ENCODE assay signal across 38 cellular contexts in genomic region chr5:113152053-113152452, GRCh38.
"Had no signal": no experiment of that assay in that cellular context is flagged by ENCODE, and none has a peak within 500 bp of the region (broad histone marks: within the 10 kb centered on the region; RNA-seq: fewer than 3 reads in every experiment).

No MANE protein-coding gene starts in this region.

- H3K27me3 ChIP-seq: brain microvascular endothelial cell had no signal

- H3K4me1 Mint-ChIP-seq: activated CD4-positive, alpha-beta memory T cell treated with anti-CD3 and anti-CD28 coated beads, Interleukin-2, amount 10 ng/mL, durations not matched to agents 7 days and 5 days; activated CD8-positive, alpha-beta memory T cell treated with anti-CD3 and anti-CD28 coated beads, Interleukin-2, amount 10 ng/mL, durations not matched to agents 7 days and 5 days; activated naive CD8-positive, alpha-beta T cell treated with anti-CD3 and anti-CD28 coated beads for 36 hours had no signal

- H3K36me3 ChIP-seq: brain microvascular endothelial cell had no signal

- H3K4me3 Mint-ChIP-seq: activated CD4-positive, alpha-beta memory T cell treated with anti-CD3 and anti-CD28 coated beads, Interleukin-2, amount 10 ng/mL, durations not matched to agents 7 days and 5 days; activated CD8-positive, alpha-beta memory T cell treated with anti-CD3 and anti-CD28 coated beads, Interleukin-2, amount 10 ng/mL, durations not matched to agents 7 days and 5 days; activated naive CD8-positive, alpha-beta T cell treated with anti-CD3 and anti-CD28 coated beads for 36 hours; activated T-cell treated with anti-CD3 and anti-CD28 coated beads, Interleukin-2, amount 50 U/mL, for 72 hours; activated T-helper 17 cell treated with anti-CD3 and anti-CD28 coated beads, Interleukin-2, amount 50 U/mL, for 72 hours; WTC11 had no signal

- H3K9me3 Mint-ChIP-seq: activated CD4-positive, alpha-beta memory T cell treated with anti-CD3 and anti-CD28 coated beads, Interleukin-2, amount 10 ng/mL, durations not matched to agents 7 days and 5 days; activated naive CD8-positive, alpha-beta T cell treated with anti-CD3 and anti-CD28 coated beads for 36 hours; activated T-helper 17 cell treated with anti-CD3 and anti-CD28 coated beads, Interleukin-2, amount 50 U/mL, for 72 hours; WTC11 had no signal

- ATAC-seq: activated CD4-positive, CD25-positive, alpha-beta regulatory T cell treated with anti-CD3 and anti-CD28 coated beads, Interleukin-2, amount 50 U/mL, for 24 hours; activated CD8-positive, alpha-beta memory T cell treated with anti-CD3 and anti-CD28 coated beads, Interleukin-2, amount 10 ng/mL, durations not matched to agents 7 days and 5 days; activated T-cell treated with anti-CD3 and anti-CD28 coated beads, Interleukin-2, amount 50 U/mL, for 72 hours; activated T-helper 17 cell treated with anti-CD3 and anti-CD28 coated beads, Interleukin-2, amount 50 U/mL, for 72 hours; K562; PC-3; Right ventricle myocardium inferior; WTC11 had no signal

- FAIRE-seq: K562, RCC 7860 had no signal

- DNase-seq: activated CD4-positive, alpha-beta memory T cell treated with anti-CD3 and anti-CD28 coated beads, Interleukin-2, amount 10 ng/mL, durations not matched to agents 7 days and 5 days; activated CD4-positive, alpha-beta T cell treated with anti-CD3 and anti-CD28 coated beads for 48 hours; activated CD8-positive, alpha-beta memory T cell treated with anti-CD3 and anti-CD28 coated beads for 24 hours; activated CD8-positive, alpha-beta memory T cell treated with anti-CD3 and anti-CD28 coated beads, Interleukin-2, amount 10 ng/mL, durations not matched to agents 7 days and 5 days; activated CD8-positive, alpha-beta memory T cell treated with anti-CD3 and anti-CD28 coated beads, Interleukin-2, amount 50 U/mL, for 48 hours; activated effector memory CD4-positive, alpha-beta T cell treated with anti-CD3 and anti-CD28 coated beads, Interleukin-2, amount 50 U/mL, for 16 hours; activated naive CD4-positive, alpha-beta T cell; activated naive CD4-positive, alpha-beta T cell treated with anti-CD3 and anti-CD28 coated beads, Interleukin-2, amount 50 U/mL, for 16 hours; activated naive CD8-positive, alpha-beta T cell treated with anti-CD3 and anti-CD28 coated beads for 36 hours; activated T-cell treated with anti-CD3 and anti-CD28 coated beads, Interleukin-2, amount 50 U/mL, for 72 hours; amniotic stem cell; aorta; brain microvascular endothelial cell; IMR-90; NCI-H1092 treated with DMSO at 0.1 percent for 48 hours; NCI-H1417; NCI-H146; NCI-H187; NCI-H2029 treated with DMSO at 0.1 percent for 48 hours; NCI-H2107; NCI-H2171; NCI-H510A; NCI-H526; NCI-H748 treated with DMSO at 0.1 percent for 48 hours; NK-92 treated with Interleukin-12 subunit alpha and Interleukin-12 subunit beta, amount 100 ng/mL, for 24 hours; PC-3; SIG-M5; SW 1271; T-helper 1 cell; T-helper 2 cell; T-helper 9 cell had no signal

- H3K4me3 ChIP-seq: K562 had no signal

- H3K36me3 Mint-ChIP-seq: activated CD8-positive, alpha-beta memory T cell treated with anti-CD3 and anti-CD28 coated beads, Interleukin-2, amount 10 ng/mL, durations not matched to agents 7 days and 5 days; activated naive CD8-positive, alpha-beta T cell treated with anti-CD3 and anti-CD28 coated beads for 36 hours; WTC11 had no signal

- H3K27me3 Mint-ChIP-seq: activated CD4-positive, alpha-beta memory T cell treated with anti-CD3 and anti-CD28 coated beads, Interleukin-2, amount 10 ng/mL, durations not matched to agents 7 days and 5 days; activated naive CD8-positive, alpha-beta T cell treated with anti-CD3 and anti-CD28 coated beads for 36 hours; activated T-helper 17 cell treated with anti-CD3 and anti-CD28 coated beads, Interleukin-2, amount 50 U/mL, for 72 hours had no signal

- H3K27ac Mint-ChIP-seq: activated CD4-positive, alpha-beta memory T cell treated with anti-CD3 and anti-CD28 coated beads, Interleukin-2, amount 10 ng/mL, durations not matched to agents 7 days and 5 days; activated CD8-positive, alpha-beta memory T cell treated with anti-CD3 and anti-CD28 coated beads, Interleukin-2, amount 10 ng/mL, durations not matched to agents 7 days and 5 days; activated naive CD8-positive, alpha-beta T cell treated with anti-CD3 and anti-CD28 coated beads for 36 hours; activated T-cell treated with anti-CD3 and anti-CD28 coated beads, Interleukin-2, amount 50 U/mL, for 72 hours; activated T-helper 17 cell treated with anti-CD3 and anti-CD28 coated beads, Interleukin-2, amount 50 U/mL, for 72 hours; WTC11 had no signal

- H3K27ac ChIP-seq: brain microvascular endothelial cell, RWPE1 had no signal
